1 cellular context compared by ENCODE assay signal in genomic region chrX:13756381-13756780, GRCh38.
TF ChIP-seq lines count a peak whose summit lies in the region.

No MANE protein-coding gene starts in this region.

TF ChIP-seq in H1, 55 proteins besides CTCF, POLR2A, EP300 and RAD21:
- TF ChIP-seq GTF2F1 (IDR thresholded peaks at IDR 0.05; ENCODE audit: borderline replicate concordance, low read depth, low read length) (no peak), YY1 (IDR thresholded peaks at IDR 0.05; ENCODE audit: low read depth, low read length) (no peak), RXRA (IDR thresholded peaks at IDR 0.05; ENCODE audit: insufficient read depth, low read depth, low read length) (no peak), ASH2L (IDR thresholded peaks at IDR 0.05; ENCODE audit: low read length) (no peak), POLR2AphosphoS5 (IDR thresholded peaks at IDR 0.05; ENCODE audit: low read depth, low read length) (no peak), BCL11A (IDR thresholded peaks at IDR 0.05; ENCODE audit: low read depth in 2 of 2, low read length in 2 of 2) (no peak), TBP (IDR thresholded peaks at IDR 0.05; ENCODE audit: low read depth, low read length) (no peak), NRF1 (IDR thresholded peaks at IDR 0.05; ENCODE audit: low read depth, low read length) (no peak), GABPA (IDR thresholded peaks at IDR 0.05; ENCODE audit: borderline replicate concordance, insufficient read depth, low read length) (no peak), JUN (IDR thresholded peaks at IDR 0.05; ENCODE audit: low read depth, low read length) (no peak), FOSL1 (IDR thresholded peaks at IDR 0.05; ENCODE audit: insufficient read depth, low read depth, low read length) (no peak), POU5F1 (IDR thresholded peaks at IDR 0.05; ENCODE audit: low read depth, low read length) (no peak)
- TF ChIP-seq, protein P1, sequence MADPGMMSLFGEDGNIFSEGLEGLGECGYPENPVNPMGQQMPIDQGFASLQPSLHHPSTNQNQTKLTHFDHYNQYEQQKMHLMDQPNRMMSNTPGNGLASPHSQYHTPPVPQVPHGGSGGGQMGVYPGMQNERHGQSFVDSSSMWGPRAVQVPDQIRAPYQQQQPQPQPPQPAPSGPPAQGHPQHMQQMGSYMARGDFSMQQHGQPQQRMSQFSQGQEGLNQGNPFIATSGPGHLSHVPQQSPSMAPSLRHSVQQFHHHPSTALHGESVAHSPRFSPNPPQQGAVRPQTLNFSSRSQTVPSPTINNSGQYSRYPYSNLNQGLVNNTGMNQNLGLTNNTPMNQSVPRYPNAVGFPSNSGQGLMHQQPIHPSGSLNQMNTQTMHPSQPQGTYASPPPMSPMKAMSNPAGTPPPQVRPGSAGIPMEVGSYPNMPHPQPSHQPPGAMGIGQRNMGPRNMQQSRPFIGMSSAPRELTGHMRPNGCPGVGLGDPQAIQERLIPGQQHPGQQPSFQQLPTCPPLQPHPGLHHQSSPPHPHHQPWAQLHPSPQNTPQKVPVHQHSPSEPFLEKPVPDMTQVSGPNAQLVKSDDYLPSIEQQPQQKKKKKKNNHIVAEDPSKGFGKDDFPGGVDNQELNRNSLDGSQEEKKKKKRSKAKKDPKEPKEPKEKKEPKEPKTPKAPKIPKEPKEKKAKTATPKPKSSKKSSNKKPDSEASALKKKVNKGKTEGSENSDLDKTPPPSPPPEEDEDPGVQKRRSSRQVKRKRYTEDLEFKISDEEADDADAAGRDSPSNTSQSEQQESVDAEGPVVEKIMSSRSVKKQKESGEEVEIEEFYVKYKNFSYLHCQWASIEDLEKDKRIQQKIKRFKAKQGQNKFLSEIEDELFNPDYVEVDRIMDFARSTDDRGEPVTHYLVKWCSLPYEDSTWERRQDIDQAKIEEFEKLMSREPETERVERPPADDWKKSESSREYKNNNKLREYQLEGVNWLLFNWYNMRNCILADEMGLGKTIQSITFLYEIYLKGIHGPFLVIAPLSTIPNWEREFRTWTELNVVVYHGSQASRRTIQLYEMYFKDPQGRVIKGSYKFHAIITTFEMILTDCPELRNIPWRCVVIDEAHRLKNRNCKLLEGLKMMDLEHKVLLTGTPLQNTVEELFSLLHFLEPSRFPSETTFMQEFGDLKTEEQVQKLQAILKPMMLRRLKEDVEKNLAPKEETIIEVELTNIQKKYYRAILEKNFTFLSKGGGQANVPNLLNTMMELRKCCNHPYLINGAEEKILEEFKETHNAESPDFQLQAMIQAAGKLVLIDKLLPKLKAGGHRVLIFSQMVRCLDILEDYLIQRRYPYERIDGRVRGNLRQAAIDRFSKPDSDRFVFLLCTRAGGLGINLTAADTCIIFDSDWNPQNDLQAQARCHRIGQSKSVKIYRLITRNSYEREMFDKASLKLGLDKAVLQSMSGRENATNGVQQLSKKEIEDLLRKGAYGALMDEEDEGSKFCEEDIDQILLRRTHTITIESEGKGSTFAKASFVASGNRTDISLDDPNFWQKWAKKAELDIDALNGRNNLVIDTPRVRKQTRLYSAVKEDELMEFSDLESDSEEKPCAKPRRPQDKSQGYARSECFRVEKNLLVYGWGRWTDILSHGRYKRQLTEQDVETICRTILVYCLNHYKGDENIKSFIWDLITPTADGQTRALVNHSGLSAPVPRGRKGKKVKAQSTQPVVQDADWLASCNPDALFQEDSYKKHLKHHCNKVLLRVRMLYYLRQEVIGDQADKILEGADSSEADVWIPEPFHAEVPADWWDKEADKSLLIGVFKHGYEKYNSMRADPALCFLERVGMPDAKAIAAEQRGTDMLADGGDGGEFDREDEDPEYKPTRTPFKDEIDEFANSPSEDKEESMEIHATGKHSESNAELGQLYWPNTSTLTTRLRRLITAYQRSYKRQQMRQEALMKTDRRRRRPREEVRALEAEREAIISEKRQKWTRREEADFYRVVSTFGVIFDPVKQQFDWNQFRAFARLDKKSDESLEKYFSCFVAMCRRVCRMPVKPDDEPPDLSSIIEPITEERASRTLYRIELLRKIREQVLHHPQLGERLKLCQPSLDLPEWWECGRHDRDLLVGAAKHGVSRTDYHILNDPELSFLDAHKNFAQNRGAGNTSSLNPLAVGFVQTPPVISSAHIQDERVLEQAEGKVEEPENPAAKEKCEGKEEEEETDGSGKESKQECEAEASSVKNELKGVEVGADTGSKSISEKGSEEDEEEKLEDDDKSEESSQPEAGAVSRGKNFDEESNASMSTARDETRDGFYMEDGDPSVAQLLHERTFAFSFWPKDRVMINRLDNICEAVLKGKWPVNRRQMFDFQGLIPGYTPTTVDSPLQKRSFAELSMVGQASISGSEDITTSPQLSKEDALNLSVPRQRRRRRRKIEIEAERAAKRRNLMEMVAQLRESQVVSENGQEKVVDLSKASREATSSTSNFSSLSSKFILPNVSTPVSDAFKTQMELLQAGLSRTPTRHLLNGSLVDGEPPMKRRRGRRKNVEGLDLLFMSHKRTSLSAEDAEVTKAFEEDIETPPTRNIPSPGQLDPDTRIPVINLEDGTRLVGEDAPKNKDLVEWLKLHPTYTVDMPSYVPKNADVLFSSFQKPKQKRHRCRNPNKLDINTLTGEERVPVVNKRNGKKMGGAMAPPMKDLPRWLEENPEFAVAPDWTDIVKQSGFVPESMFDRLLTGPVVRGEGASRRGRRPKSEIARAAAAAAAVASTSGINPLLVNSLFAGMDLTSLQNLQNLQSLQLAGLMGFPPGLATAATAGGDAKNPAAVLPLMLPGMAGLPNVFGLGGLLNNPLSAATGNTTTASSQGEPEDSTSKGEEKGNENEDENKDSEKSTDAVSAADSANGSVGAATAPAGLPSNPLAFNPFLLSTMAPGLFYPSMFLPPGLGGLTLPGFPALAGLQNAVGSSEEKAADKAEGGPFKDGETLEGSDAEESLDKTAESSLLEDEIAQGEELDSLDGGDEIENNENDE (IDR thresholded peaks at IDR 0.05; ENCODE audit: insufficient replicate concordance, low read length) = no peak
